ENCODE assay signal across 14 cellular contexts in genomic region chr3:47877288-47877687, GRCh38.
DNase-seq lines count a peak whose midpoint lies in the region; ATAC-seq and TF ChIP-seq lines count a peak whose summit lies in the region.
"Had no signal": no experiment of that assay in that cellular context is flagged by ENCODE, and none has a peak within 500 bp of the region (broad histone marks: within the 10 kb centered on the region; RNA-seq: fewer than 3 reads in every experiment).

No MANE protein-coding gene starts in this region.

- DNase-seq in EL (peak; percentile 52), RWPE2 (ENCODE audit: low spot score) (no peak), osteoblast (ENCODE audit: insufficient read length, low spot score, missing footprints) (peak; percentile 90), superior temporal gyrus (ENCODE audit: extremely low spot score) (no peak)
- no peak for DNase-seq in effector memory CD8-positive, alpha-beta T cell
- DNase-seq in activated CD4-positive, alpha-beta T cell treated with anti-CD3 and anti-CD28 coated beads, Interleukin-2, amount 10 ng/mL, durations not matched to agents 24 days and 14 days = no peak
- DNase-seq: caudate nucleus; right cardiac atrium; SIG-M5; stimulated activated CD4-positive, alpha-beta T cell treated with anti-CD3 and anti-CD28 coated beads, Interleukin-2, amount 100 ng/mL, for 48 hours; T1000; upper lobe of left lung had no signal

- H3K79me2 ChIP-seq in osteoblast (ENCODE audit: insufficient read depth, low read length) = peaks cover 15% of the 10 kb centered on the region

- peaks cover 11 to 13% of the 10 kb centered on the region in 2 donors for H3K4me1 Mint-ChIP-seq in effector memory CD8-positive, alpha-beta T cell (ENCODE audit: low read depth in 2 of 2)
- peaks cover 10% of the 10 kb centered on the region for H3K4me1 Mint-ChIP-seq in activated CD4-positive, alpha-beta T cell treated with anti-CD3 and anti-CD28 coated beads, Interleukin-2, amount 10 ng/mL, durations not matched to agents 24 days and 14 days

- TF ChIP-seq CTCF in RWPE2 (IDR thresholded peaks at IDR 0.05; ENCODE audit: poor library complexity, severe bottlenecking) (no peak), osteoblast (IDR thresholded peaks at IDR 0.05; ENCODE audit: extremely low read depth, low read depth, low read length) (no peak)

- H3K27me3 ChIP-seq in RWPE2 (ENCODE audit: insufficient read depth, poor library complexity, severe bottlenecking) (no peaks in the 10 kb centered on the region), osteoblast (ENCODE audit: insufficient read depth, low read length) (no peaks in the 10 kb centered on the region)
- H3K27me3 ChIP-seq: upper lobe of left lung had no signal

- H3K9me3 Mint-ChIP-seq in effector memory CD8-positive, alpha-beta T cell = no peaks in the 10 kb centered on the region
- H3K9me3 Mint-ChIP-seq in activated CD4-positive, alpha-beta T cell treated with anti-CD3 and anti-CD28 coated beads, Interleukin-2, amount 10 ng/mL, durations not matched to agents 24 days and 14 days = no peaks in the 10 kb centered on the region

- H3K27ac Mint-ChIP-seq in effector memory CD8-positive, alpha-beta T cell = peak overlapping the region; percentile 82 to 86
- H3K27ac Mint-ChIP-seq in activated CD4-positive, alpha-beta T cell treated with anti-CD3 and anti-CD28 coated beads, Interleukin-2, amount 10 ng/mL, durations not matched to agents 24 days and 14 days = no peak overlapping the region

- H3K36me3 ChIP-seq in RWPE2 (ENCODE audit: low read depth) (peaks cover 82% of the 10 kb centered on the region), osteoblast (ENCODE audit: insufficient read depth, low read length) (peaks cover 49% of the 10 kb centered on the region)

- H4K20me1 ChIP-seq in osteoblast (ENCODE audit: insufficient read depth, low read length) = peaks cover 3% of the 10 kb centered on the region

- H3K4me2 ChIP-seq in osteoblast (ENCODE audit: insufficient read depth, low read length) = no peak overlapping the region

- H3K27me3 Mint-ChIP-seq in effector memory CD8-positive, alpha-beta T cell = no peaks in the 10 kb centered on the region
- H3K27me3 Mint-ChIP-seq in activated CD4-positive, alpha-beta T cell treated with anti-CD3 and anti-CD28 coated beads, Interleukin-2, amount 10 ng/mL, durations not matched to agents 24 days and 14 days = no peaks in the 10 kb centered on the region

- H3K4me3 Mint-ChIP-seq in effector memory CD8-positive, alpha-beta T cell = no peak overlapping the region
- H3K4me3 Mint-ChIP-seq in activated CD4-positive, alpha-beta T cell treated with anti-CD3 and anti-CD28 coated beads, Interleukin-2, amount 10 ng/mL, durations not matched to agents 24 days and 14 days = no peak overlapping the region

- ATAC-seq in RWPE2 (ENCODE audit: low read depth) (peak; percentile 12; the same call in 1 of the 3 replicates), GM18907 (IDR thresholded peaks at IDR 0.05; ENCODE audit: unreplicated experiment) (no peak)
- ATAC-seq in effector memory CD8-positive, alpha-beta T cell (replicated peaks) = no peak

- no peak overlapping the region for H2AFZ ChIP-seq in osteoblast (ENCODE audit: low read length)

- peaks cover 24% of the 10 kb centered on the region for H3K36me3 Mint-ChIP-seq in effector memory CD8-positive, alpha-beta T cell (ENCODE audit: insufficient read depth)
- peaks cover 10% of the 10 kb centered on the region for H3K36me3 Mint-ChIP-seq in activated CD4-positive, alpha-beta T cell treated with anti-CD3 and anti-CD28 coated beads, Interleukin-2, amount 10 ng/mL, durations not matched to agents 24 days and 14 days (ENCODE audit: low read depth)

- intact Hi-C loops in activated CD4-positive, alpha-beta T cell treated with anti-CD3 and anti-CD28 coated beads, Interleukin-2, amount 10 ng/mL, durations not matched to agents 24 days and 14 days (cut with micrococcal nuclease) = loop anchor here (10.0 kb wide), 1 partner anchor 278 kb away; no protein-coding TSS in a partner anchor

- H3K9me3 ChIP-seq in RWPE2 (ENCODE audit: severe bottlenecking) (no peaks in the 10 kb centered on the region), osteoblast (ENCODE audit: low read depth, low read length) (no peaks in the 10 kb centered on the region)
- H3K9me3 ChIP-seq: upper lobe of left lung had no signal

- H3K4me3 ChIP-seq in RWPE2 (ENCODE audit: severe bottlenecking) = no peak overlapping the region
- H3K4me3 ChIP-seq in osteoblast (ENCODE audit: insufficient read depth, low read length) = no peak overlapping the region
- H3K4me3 ChIP-seq: lung, upper lobe of left lung had no signal

- H3K27ac ChIP-seq in RWPE2 (ENCODE audit: poor library complexity, severe bottlenecking) (peak overlapping the region; percentile 4), osteoblast (ENCODE audit: low read depth, low read length) (peak overlapping the region; percentile 30)

- no peaks in the 10 kb centered on the region for H3K4me1 ChIP-seq in RWPE2 (ENCODE audit: insufficient read depth, poor library complexity, severe bottlenecking)
- H3K4me1 ChIP-seq in osteoblast (ENCODE audit: insufficient read depth, low read length) = peaks cover 19% of the 10 kb centered on the region

Comparison
In these comparisons a context has a peak if more than half of its experiments do, and no peak if none do; other contexts are left out.
1. DNase-seq: peak in EL (single experiment) and osteoblast (single experiment); none in RWPE2 (single experiment), effector memory CD8-positive, alpha-beta T cell (0 of 3), activated CD4-positive, alpha-beta T cell treated with anti-CD3 and anti-CD28 coated beads, Interleukin-2, amount 10 ng/mL, durations not matched to agents 24 days and 14 days (single experiment) and superior temporal gyrus (single experiment).